ENCODE assay signal across 21 cellular contexts in the genomic region with DNA sequence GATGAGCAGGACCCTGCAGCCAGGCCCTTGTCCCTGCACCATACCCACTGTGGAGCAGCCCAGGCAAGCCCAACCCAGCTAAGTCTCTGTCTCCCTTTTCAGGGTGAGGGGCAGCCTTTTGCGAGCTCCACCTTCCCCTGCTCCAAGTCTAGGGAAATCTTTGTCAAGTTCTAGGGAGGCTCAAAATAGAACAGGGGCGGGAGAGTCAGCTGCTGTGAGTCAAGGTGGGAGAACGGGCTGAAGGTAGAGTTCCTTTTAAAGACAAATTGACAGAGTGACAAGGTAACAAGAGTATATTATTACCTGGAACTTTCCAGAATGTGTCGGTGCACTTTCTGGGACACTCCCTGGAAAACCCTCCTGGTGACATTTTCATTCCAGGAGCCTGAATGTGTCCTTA.
"Had no signal": no experiment of that assay in that cellular context is flagged by ENCODE, and none has a peak within 500 bp of the region (broad histone marks: within the 10 kb centered on the region; RNA-seq: fewer than 3 reads in every experiment).

No MANE protein-coding gene starts in this region.

- DNase-seq: colonic mucosa; cortex of kidney; dermis blood vessel endothelial cell; dorsolateral prefrontal cortex; effector CD4-positive, alpha-beta T cell; effector CD8-positive, alpha-beta T cell; effector memory CD4-positive, alpha-beta T cell; effector memory CD8-positive, alpha-beta T cell; endodermal cell; esophagus squamous epithelium; foreskin fibroblast; gastrocnemius medialis; glutamatergic neuron; heart left ventricle; heart right ventricle had no signal

- H3K4me1 ChIP-seq: colonic mucosa, esophagus muscularis mucosa, esophagus squamous epithelium, foreskin keratinocyte, gastrocnemius medialis, gastroesophageal sphincter, heart left ventricle, heart right ventricle had no signal

- H3K27ac ChIP-seq: colonic mucosa, coronary artery, dorsolateral prefrontal cortex, epithelial cell of prostate, esophagus muscularis mucosa, esophagus squamous epithelium, foreskin keratinocyte, gastrocnemius medialis, gastroesophageal sphincter, heart left ventricle, heart right ventricle had no signal

- H3K27ac Mint-ChIP-seq: dendritic cell treated with granulocyte-macrophage colony-stimulating factor and Interleukin-4, amounts not matched to agents 40 ng/mL and 50 ng/mL, for 4 days; effector memory CD8-positive, alpha-beta T cell; endodermal cell had no signal

- H3K4me1 Mint-ChIP-seq: endodermal cell had no signal

- H3K4me3 Mint-ChIP-seq: dendritic cell treated with granulocyte-macrophage colony-stimulating factor and Interleukin-4, amounts not matched to agents 40 ng/mL and 50 ng/mL, for 4 days; effector memory CD8-positive, alpha-beta T cell; endodermal cell had no signal

- H3K27me3 ChIP-seq: colonic mucosa, dorsolateral prefrontal cortex, foreskin keratinocyte, gastrocnemius medialis had no signal

- H3K4me3 ChIP-seq: colonic mucosa, coronary artery, dorsolateral prefrontal cortex, esophagus muscularis mucosa, esophagus squamous epithelium, gastrocnemius medialis, gastroesophageal sphincter, heart left ventricle, heart right ventricle had no signal

- H3K9me3 ChIP-seq: colonic mucosa, gastrocnemius medialis had no signal

- H3K9me3 Mint-ChIP-seq: effector memory CD8-positive, alpha-beta T cell had no signal

- H3K36me3 ChIP-seq: colonic mucosa, esophagus muscularis mucosa, esophagus squamous epithelium, gastrocnemius medialis, gastroesophageal sphincter, heart left ventricle, heart right ventricle had no signal

- H3K27me3 Mint-ChIP-seq: dendritic cell treated with granulocyte-macrophage colony-stimulating factor and Interleukin-4, amounts not matched to agents 40 ng/mL and 50 ng/mL, for 4 days had no signal
